In the genomic region with DNA sequence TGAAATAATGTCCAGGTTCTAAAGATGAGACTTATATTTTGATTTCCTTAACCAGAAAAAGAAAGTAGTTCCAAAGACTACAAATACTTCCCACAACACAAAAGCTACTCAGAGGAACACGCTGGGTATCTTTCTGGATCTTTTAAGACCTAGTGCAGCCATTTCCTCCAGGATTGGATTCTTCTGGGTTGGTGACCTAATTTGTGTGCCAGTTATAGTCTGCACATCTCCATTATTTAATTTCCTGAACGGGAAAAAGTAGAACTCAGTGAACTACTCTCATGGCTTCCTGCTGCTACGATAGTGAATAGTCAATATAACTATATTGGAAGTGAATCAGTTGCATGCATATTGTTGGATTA, we compare ENCODE assay signal across 8 cellular contexts. TPM values are rescaled to one million over a fixed set of nuclear protein-coding genes. Genes with fewer than 3 reads are reported as not detected.
DNase-seq lines count a peak whose midpoint lies in the region; ATAC-seq and TF ChIP-seq lines count a peak whose summit lies in the region.

No MANE protein-coding gene starts in this region.

- H3K4me1 ChIP-seq in testis (peaks cover 12% of the 10 kb centered on the region), mucosa of descending colon (ENCODE audit: low read depth) (peaks cover 32% of the 10 kb centered on the region)

- 4 to 6% methylated on average over 3 of the region's 3 CpGs for WGBS in testis, 2 donors

- H3K27ac Mint-ChIP-seq in activated CD4-positive, alpha-beta T cell treated with anti-CD3 and anti-CD28 coated beads for 36 hours = peak overlapping the region; percentile 85
- peak overlapping the region; percentile 74 for H3K27ac Mint-ChIP-seq in activated naive CD8-positive, alpha-beta T cell treated with anti-CD3 and anti-CD28 coated beads, Interleukin-2, amount 50 U/mL, for 24 hours

- ATAC-seq in activated CD4-positive, alpha-beta T cell treated with anti-CD3 and anti-CD28 coated beads for 36 hours = no peak
- no peak for ATAC-seq in activated naive CD8-positive, alpha-beta T cell treated with anti-CD3 and anti-CD28 coated beads, Interleukin-2, amount 50 U/mL, for 24 hours
- ATAC-seq in GM21515 (IDR thresholded peaks at IDR 0.05; ENCODE audit: unreplicated experiment) (no peak), mucosa of descending colon (no peak)

- H3K4me3 ChIP-seq in testis = peak overlapping the region; percentile 67 to 83
- no peak overlapping the region for H3K4me3 ChIP-seq in mucosa of descending colon

- H3K4me1 Mint-ChIP-seq in activated CD4-positive, alpha-beta T cell treated with anti-CD3 and anti-CD28 coated beads for 36 hours = peaks cover 41% of the 10 kb centered on the region
- peaks cover 45% of the 10 kb centered on the region for H3K4me1 Mint-ChIP-seq in activated naive CD8-positive, alpha-beta T cell treated with anti-CD3 and anti-CD28 coated beads, Interleukin-2, amount 50 U/mL, for 24 hours

- H3K27me3 ChIP-seq in layer of hippocampus (ENCODE audit: control insufficient read depth, insufficient read depth, low read length) (no peaks in the 10 kb centered on the region), testis (no peaks in the 10 kb centered on the region)

- POLR2A ChIA-PET in activated CD4-positive, alpha-beta T cell treated with anti-CD3 and anti-CD28 coated beads for 36 hours (lab: Charles Lee) = interaction anchor here (0.7 kb wide), 1 partner anchor 487 kb away, joined by 3 read pairs; no protein-coding TSS in a partner anchor

- H3K27ac ChIP-seq in layer of hippocampus (ENCODE audit: low read depth, low read length) (peak overlapping the region; percentile 77), testis (peak overlapping the region in 1 of 2 donors; percentile 90)

- no peaks in the 10 kb centered on the region for H3K27me3 Mint-ChIP-seq in activated CD4-positive, alpha-beta T cell treated with anti-CD3 and anti-CD28 coated beads for 36 hours
- no peaks in the 10 kb centered on the region for H3K27me3 Mint-ChIP-seq in activated naive CD8-positive, alpha-beta T cell treated with anti-CD3 and anti-CD28 coated beads, Interleukin-2, amount 50 U/mL, for 24 hours

- no peak for TF ChIP-seq CTCF in testis (IDR thresholded peaks at IDR 0.05)
- TF ChIP-seq CTCF in mucosa of descending colon (IDR thresholded peaks at IDR 0.05) = no peak

- no peaks in the 10 kb centered on the region for H3K9me3 Mint-ChIP-seq in activated CD4-positive, alpha-beta T cell treated with anti-CD3 and anti-CD28 coated beads for 36 hours (ENCODE audit: low read depth)
- no peaks in the 10 kb centered on the region for H3K9me3 Mint-ChIP-seq in activated naive CD8-positive, alpha-beta T cell treated with anti-CD3 and anti-CD28 coated beads, Interleukin-2, amount 50 U/mL, for 24 hours

- TF ChIP-seq POLR2A in testis (IDR thresholded peaks at IDR 0.05) = no peak

- H3K36me3 ChIP-seq in testis (ENCODE audit: low read depth, missing control alignments) (no peaks in the 10 kb centered on the region), mucosa of descending colon (ENCODE audit: low read depth) (no peaks in the 10 kb centered on the region)

- H3K36me3 Mint-ChIP-seq in activated CD4-positive, alpha-beta T cell treated with anti-CD3 and anti-CD28 coated beads for 36 hours (ENCODE audit: low read depth) = peaks cover 22% of the 10 kb centered on the region
- H3K36me3 Mint-ChIP-seq in activated naive CD8-positive, alpha-beta T cell treated with anti-CD3 and anti-CD28 coated beads, Interleukin-2, amount 50 U/mL, for 24 hours (ENCODE audit: low read depth) = peaks cover 8% of the 10 kb centered on the region

- CTCF ChIA-PET in activated CD4-positive, alpha-beta T cell treated with anti-CD3 and anti-CD28 coated beads for 36 hours (lab: Charles Lee) = no interaction called here

- H3K4me3 Mint-ChIP-seq in activated CD4-positive, alpha-beta T cell treated with anti-CD3 and anti-CD28 coated beads for 36 hours = peak overlapping the region; percentile 79
- peak overlapping the region; percentile 90 for H3K4me3 Mint-ChIP-seq in activated naive CD8-positive, alpha-beta T cell treated with anti-CD3 and anti-CD28 coated beads, Interleukin-2, amount 50 U/mL, for 24 hours

- intact Hi-C loops in activated CD4-positive, alpha-beta T cell treated with anti-CD3 and anti-CD28 coated beads for 36 hours (cut with DNase I, micrococcal nuclease) = loop anchor here (5.0 to 10.0 kb wide), 5 partner anchors 51 to 1838 kb away; a partner anchor contains a TSS
- intact Hi-C loops in testis (cut with DNase I; ENCODE audit: low total_unique reads) = no loop called here
- intact Hi-C loops in mucosa of descending colon (cut with DNase I, micrococcal nuclease) = loop anchor here in 1 of 2 donors (10.0 kb wide), 1 partner anchor 198 kb away; a partner anchor contains a TSS

- DNase-seq in activated CD4-positive, alpha-beta T cell treated with anti-CD3 and anti-CD28 coated beads for 36 hours = no peak
- DNase-seq in activated CD4-positive, alpha-beta T cell treated with anti-CD3 and anti-CD28 coated beads for 48 hours = no peak
- DNase-seq in activated naive CD8-positive, alpha-beta T cell treated with anti-CD3 and anti-CD28 coated beads, Interleukin-2, amount 50 U/mL, for 24 hours = no peak
- DNase-seq in testis = no peak
- no peak for DNase-seq in NCI-H2171 treated with DMSO at 0.1 percent for 48 hours (lab: John Stamatoyannopoulos, UW)
- DNase-seq in mucosa of descending colon = no peak

- H3K9me3 ChIP-seq in testis (no peaks in the 10 kb centered on the region), mucosa of descending colon (no peaks in the 10 kb centered on the region)

RNA-seq across cellular contexts. Expression of a gene that starts 1.5 kb away (rescaled TPM):
- total RNA-seq in activated CD4-positive, alpha-beta T cell treated with anti-CD3 and anti-CD28 coated beads for 36 hours = 10 to 100 TPM; 14.5 to 17.6 TPM
- total RNA-seq in testis (10 to 100 TPM; 13.2 to 22.6 TPM), mucosa of descending colon (10 to 100 TPM; 39.2 to 72.2 (median 55.7) TPM)
- 12.9 TPM for polyA plus RNA-seq in testis (ENCODE audit: insufficient read depth, low read depth, low replicate concordance)
